8 cellular contexts compared by ENCODE assay signal in the genomic region with DNA sequence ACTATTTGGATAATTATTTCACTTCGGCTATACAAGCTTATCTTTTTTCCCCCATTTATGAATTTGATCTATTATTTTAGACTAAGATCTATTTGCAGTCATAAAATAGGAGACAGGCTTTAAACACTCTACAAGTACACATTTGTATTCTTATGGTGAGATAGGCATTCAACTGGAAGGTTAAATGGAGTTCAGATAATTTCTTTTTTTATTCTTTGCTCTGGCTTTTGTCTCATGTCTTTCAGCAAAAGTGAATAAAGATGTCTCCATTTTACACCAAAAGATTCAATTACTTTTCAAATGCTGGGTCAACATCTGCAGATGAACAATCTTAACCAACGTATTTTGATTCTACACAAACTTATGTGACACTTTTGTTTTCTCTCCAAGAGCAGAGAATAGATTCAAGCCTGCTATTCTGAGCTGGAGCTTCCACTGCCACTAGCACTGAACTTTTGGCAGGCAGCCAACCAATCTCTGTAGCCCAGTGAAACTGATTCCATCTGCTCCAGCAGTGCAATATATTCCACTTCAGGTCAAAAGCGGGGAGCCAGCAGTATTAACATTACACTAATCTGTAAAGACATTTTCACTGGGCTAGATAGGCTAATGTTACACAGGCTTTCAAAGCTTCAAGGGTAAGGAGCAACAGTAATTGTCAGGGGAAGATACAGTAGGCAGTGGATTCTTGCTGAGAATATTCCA.
DNase-seq lines count a peak whose midpoint lies in the region; ATAC-seq, FAIRE-seq and TF ChIP-seq lines count a peak whose summit lies in the region.

No MANE protein-coding gene starts in this region.

- H3K36me3 ChIP-seq in endothelial cell of umbilical vein (ENCODE audit: control insufficient read depth in 2 of 2, extremely low read depth in 1 of 2, insufficient read depth in 2 of 2, low read length in 2 of 2) (no peaks in the 10 kb centered on the region), neural progenitor cell (no peaks in the 10 kb centered on the region)

- H3K9me3 ChIP-seq in endothelial cell of umbilical vein (replicated peaks; ENCODE audit: control insufficient read depth, insufficient read depth, low read length) (no peaks in the 10 kb centered on the region), neural progenitor cell (ENCODE audit: low read depth) (no peaks in the 10 kb centered on the region)

- H3F3A ChIP-seq in neural progenitor cell (ENCODE audit: low read depth) = peaks cover 47% of the 10 kb centered on the region

- TF ChIP-seq POLR2A in endothelial cell of umbilical vein (IDR thresholded peaks at IDR 0.05; ENCODE audit: low read depth, low read length) = no peak

- no peak for TF ChIP-seq CTCF in endothelial cell of umbilical vein (IDR thresholded peaks at IDR 0.05; ENCODE audit: extremely low read depth in 1 of 2, insufficient read depth in 1 of 2, low read depth in 1 of 2, low read length in 2 of 2)
- no peak for TF ChIP-seq CTCF in neural progenitor cell (IDR thresholded peaks at IDR 0.05)

- H3K79me2 ChIP-seq in endothelial cell of umbilical vein (ENCODE audit: control insufficient read depth, insufficient read depth, low read length) = no peaks in the 10 kb centered on the region
- H3K79me2 ChIP-seq in neural progenitor cell (ENCODE audit: low read depth) = no peaks in the 10 kb centered on the region

- peaks cover 3% of the 10 kb centered on the region for H3K27me3 Mint-ChIP-seq in neural progenitor cell (ENCODE audit: insufficient read depth, low read depth)

- dilution Hi-C loops in endothelial cell of umbilical vein (cut with MboI; ENCODE audit: extremely low pct_ligation_motif_present, low sequenced_read_pairs) = no loop called here

- no peak overlapping the region for H3K4me3 ChIP-seq in endothelial cell of umbilical vein (replicated peaks in 1 of 3; ENCODE audit: insufficient read depth in 1 of 3, low read depth in 1 of 3, low read length in 3 of 3)
- no peak overlapping the region for H3K4me3 ChIP-seq in neural progenitor cell

- FAIRE-seq in endothelial cell of umbilical vein (lab: Jason Lieb, UNC) (no peak), GM19239 (lab: Jason Lieb, UNC) (no peak)

- H3K4me3 Mint-ChIP-seq in neural progenitor cell = peak overlapping the region; percentile 5

- no peaks in the 10 kb centered on the region for H3K27me3 ChIP-seq in endothelial cell of umbilical vein (ENCODE audit: control insufficient read depth in 2 of 2, insufficient read depth in 2 of 2, low read length in 2 of 2)
- no peaks in the 10 kb centered on the region for H3K27me3 ChIP-seq in neural progenitor cell

- peak; percentile 16 for DNase-seq in GM04503 (ENCODE audit: low read depth)
- peak; percentile 86 to 98 for DNase-seq in NCI-H524 (lab: John Stamatoyannopoulos, UW)
- DNase-seq in endothelial cell of umbilical vein (ENCODE audit: low read depth, low spot score) = peak; percentile 79
- DNase-seq in neural progenitor cell (ENCODE audit: low spot score) = peak; percentile 34
- DNase-seq in GM19239 (ENCODE audit: insufficient read length, low spot score) = no peak
- DNase-seq in germinal center (ENCODE audit: low spot score) = no peak

- H3K4me1 ChIP-seq in endothelial cell of umbilical vein (ENCODE audit: control insufficient read depth, extremely low read depth, insufficient read depth, low read length) (no peaks in the 10 kb centered on the region), neural progenitor cell (peaks cover 66% of the 10 kb centered on the region)

- H3K27ac ChIP-seq in endothelial cell of umbilical vein (ENCODE audit: insufficient read depth, low read depth, low read length) = no peak overlapping the region
- H3K27ac ChIP-seq in neural progenitor cell = no peak overlapping the region

- H3K9me3 Mint-ChIP-seq in neural progenitor cell = no peaks in the 10 kb centered on the region

- ATAC-seq in GM21423 (IDR thresholded peaks at IDR 0.05; ENCODE audit: unreplicated experiment) (no peak), HG02852 (IDR thresholded peaks at IDR 0.05; ENCODE audit: unreplicated experiment) (no peak)

- H3K4me2 ChIP-seq in endothelial cell of umbilical vein (ENCODE audit: insufficient read depth, low read length) (no peak overlapping the region), neural progenitor cell (peak overlapping the region; percentile 14)

- H3K4me1 Mint-ChIP-seq in neural progenitor cell = peaks cover 86% of the 10 kb centered on the region

- CTCF ChIA-PET in endothelial cell of umbilical vein (lab: Charles Lee) = interaction anchor here (1.0 to 1.2 kb wide), 2 partner anchors 12 to 128 kb away, joined by 3 read pairs; no protein-coding TSS in a partner anchor

- H3K36me3 Mint-ChIP-seq in neural progenitor cell = no peaks in the 10 kb centered on the region

- H3K9ac ChIP-seq in endothelial cell of umbilical vein (replicated peaks; ENCODE audit: extremely low read depth, insufficient read depth, low read length) (no peak overlapping the region), neural progenitor cell (no peak overlapping the region)

- peak overlapping the region; percentile 91 for H3K27ac Mint-ChIP-seq in neural progenitor cell

- intact Hi-C loops in endothelial cell of umbilical vein (cut with micrococcal nuclease) = no loop called here

- no TSS peak for BruUV-seq in endothelial cell of umbilical vein (replicated peaks; lab: Mats Ljungman, UMichigan)

- H4K20me1 ChIP-seq in endothelial cell of umbilical vein (replicated peaks; ENCODE audit: control insufficient read depth, extremely low read depth, insufficient read depth, low read length) (no peaks in the 10 kb centered on the region), neural progenitor cell (ENCODE audit: low read depth) (no peaks in the 10 kb centered on the region)

- H3K9me1 ChIP-seq in endothelial cell of umbilical vein (replicated peaks; ENCODE audit: control insufficient read depth, extremely low read depth, insufficient read depth, low read length) = no peaks in the 10 kb centered on the region

- H2AFZ ChIP-seq in endothelial cell of umbilical vein (ENCODE audit: low read depth, low read length) (no peak overlapping the region), neural progenitor cell (replicated peaks) (no peak overlapping the region)

- POLR2A ChIA-PET in endothelial cell of umbilical vein (lab: Charles Lee) = no interaction called here

TF ChIP-seq in endothelial cell of umbilical vein, 7 proteins besides CTCF, POLR2A, EP300 and RAD21:
- no peak for TF ChIP-seq MYC (IDR thresholded peaks at IDR 0.05; ENCODE audit: low read depth, low read length)
- no peak for TF ChIP-seq POLR2AphosphoS5 (IDR thresholded peaks at IDR 0.05; ENCODE audit: insufficient read depth, low read depth, low read length)
- TF ChIP-seq JUN (IDR thresholded peaks at IDR 0.05; ENCODE audit: borderline replicate concordance, insufficient read depth, insufficient read length, low read depth) = no peak
- TF ChIP-seq, protein P1, sequence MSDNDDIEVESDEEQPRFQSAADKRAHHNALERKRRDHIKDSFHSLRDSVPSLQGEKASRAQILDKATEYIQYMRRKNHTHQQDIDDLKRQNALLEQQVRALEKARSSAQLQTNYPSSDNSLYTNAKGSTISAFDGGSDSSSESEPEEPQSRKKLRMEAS (IDR thresholded peaks at IDR 0.05; ENCODE audit: insufficient read depth, insufficient read length) = no peak
- no peak for TF ChIP-seq EZH2 (IDR thresholded peaks at IDR 0.05; ENCODE audit: borderline replicate concordance, low read depth, low read length, severe bottlenecking)
- no peak for TF ChIP-seq FOS (IDR thresholded peaks at IDR 0.05; ENCODE audit: borderline replicate concordance, insufficient read depth, low read length)
- no peak for TF ChIP-seq GATA2 (IDR thresholded peaks at IDR 0.05; ENCODE audit: insufficient read depth, insufficient read length, low read depth, low read length)

Comparison
In these comparisons a context has a peak if more than half of its experiments do, and no peak if none do; other contexts are left out.
1. DNase-seq: peak in GM04503 (single experiment), NCI-H524 (2 of 2), endothelial cell of umbilical vein (single experiment) and neural progenitor cell (single experiment); none in GM19239 (single experiment) and germinal center (single experiment).